In the genomic region with DNA sequence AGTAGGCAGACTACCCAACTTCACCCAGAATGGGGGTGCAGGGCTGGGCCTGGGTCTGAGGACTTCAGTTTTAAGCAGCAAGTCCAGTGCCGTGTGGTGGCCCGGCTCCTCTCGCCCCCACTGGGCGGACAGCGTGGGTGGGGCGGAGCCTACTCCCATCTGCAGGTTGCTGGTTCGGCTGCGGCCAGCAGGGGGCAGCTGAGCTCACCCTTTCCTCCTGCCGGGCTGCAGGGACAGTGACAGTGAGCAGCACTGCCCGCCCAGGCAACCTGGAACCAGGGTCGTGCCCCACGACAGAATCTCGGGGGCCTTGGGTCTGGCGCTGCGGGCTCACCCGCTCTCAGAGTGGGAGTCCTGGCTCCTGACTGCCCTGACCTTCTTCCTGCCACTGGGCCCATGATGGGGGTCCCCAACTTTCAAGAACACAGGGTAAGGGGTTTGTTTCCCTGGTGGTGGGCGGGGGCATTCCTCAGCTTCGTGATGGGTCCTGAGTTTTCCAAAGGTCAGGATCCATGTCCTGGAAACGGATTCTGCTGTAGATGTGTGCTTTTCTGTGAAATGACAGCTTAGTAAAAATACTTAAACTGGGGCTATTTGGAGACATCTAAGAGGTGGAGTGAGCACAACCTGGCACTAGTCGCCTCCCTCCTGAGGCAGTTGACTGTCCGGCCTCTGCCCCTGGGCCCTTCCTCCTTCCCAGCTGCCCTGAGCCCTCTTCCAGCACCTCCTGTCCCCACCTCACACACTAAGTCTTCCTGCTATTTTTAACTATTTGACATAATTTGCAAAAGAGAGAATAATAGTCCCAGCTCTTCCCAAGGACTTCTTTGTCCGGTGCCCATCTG, we compare ENCODE assay signal across 8 cellular contexts. TPM values are rescaled to one million over a fixed set of nuclear protein-coding genes. Genes with fewer than 3 reads are reported as not detected.
DNase-seq lines count a peak whose midpoint lies in the region; ATAC-seq, FAIRE-seq and TF ChIP-seq lines count a peak whose summit lies in the region.

No MANE protein-coding gene starts in this region.

- no peaks in the 10 kb centered on the region for H3K9me3 ChIP-seq in astrocyte (ENCODE audit: insufficient read depth, low read depth, low read length)
- H3K9me3 ChIP-seq in hepatocyte (ENCODE audit: low read depth), result no peaks in the 10 kb centered on the region
- H3K9me3 ChIP-seq in sigmoid colon, result no peaks in the 10 kb centered on the region

- H3K9me3 Mint-ChIP-seq in astrocyte (ENCODE audit: unreplicated experiment), result no peaks in the 10 kb centered on the region

- H3K4me3 Mint-ChIP-seq in astrocyte (ENCODE audit: unreplicated experiment), result peak overlapping the region; percentile 70

- H3K4me2 ChIP-seq in astrocyte (ENCODE audit: low read length), result peak overlapping the region; percentile 94
- peak overlapping the region; percentile 91 for H3K4me2 ChIP-seq in hepatocyte

- intact Hi-C loops in sigmoid colon (cut with DNase I), result loop anchor here (1.0 kb wide), 3 partner anchors 33 to 94 kb away; no protein-coding TSS in a partner anchor

- WGBS in hepatocyte (ENCODE audit: low lambda C conversion rate, missing lambda C conversion rate), result 15% methylated on average over 22 of the region's 22 CpGs
- WGBS in sigmoid colon, 2 donors, result 4 to 6% methylated on average over 22 of the region's 22 CpGs

- H4K20me1 ChIP-seq in astrocyte (ENCODE audit: insufficient read depth, low read length), result no peaks in the 10 kb centered on the region
- H4K20me1 ChIP-seq in hepatocyte (ENCODE audit: insufficient read depth, poor library complexity, severe bottlenecking), result no peaks in the 10 kb centered on the region

- peak in 1 of 2 donors; percentile 14 for TF ChIP-seq POLR2A in sigmoid colon (IDR thresholded peaks at IDR 0.05)

- H3K27me3 ChIP-seq in astrocyte (ENCODE audit: insufficient read depth, low read length) (no peaks in the 10 kb centered on the region), hepatocyte (no peaks in the 10 kb centered on the region), sigmoid colon (no peaks in the 10 kb centered on the region)

- H3K27ac Mint-ChIP-seq in astrocyte (ENCODE audit: unreplicated experiment), result peak overlapping the region; percentile 91

- H2AFZ ChIP-seq in astrocyte (ENCODE audit: low read depth, low read length) (peak overlapping the region; percentile 18), hepatocyte (peak overlapping the region; percentile 49)

- no peak overlapping the region for H3K27ac ChIP-seq in astrocyte (ENCODE audit: low read depth, low read length)
- H3K27ac ChIP-seq in hepatocyte, result peak overlapping the region; percentile 100
- peak overlapping the region; percentile 97 to 100 (median 100) for H3K27ac ChIP-seq in sigmoid colon

- ATAC-seq in GM21576 (IDR thresholded peaks at IDR 0.05; ENCODE audit: unreplicated experiment) (peak; percentile 32), GM19455 (IDR thresholded peaks at IDR 0.05; ENCODE audit: unreplicated experiment) (no peak)

- no peaks in the 10 kb centered on the region for H3K9me2 ChIP-seq in hepatocyte (replicated peaks; ENCODE audit: insufficient read depth)

- no peaks in the 10 kb centered on the region for H3K27me3 Mint-ChIP-seq in astrocyte (ENCODE audit: low read depth, unreplicated experiment)

- H3K36me3 ChIP-seq in astrocyte (ENCODE audit: insufficient read depth, low read length), result peaks cover 2% of the 10 kb centered on the region
- no peaks in the 10 kb centered on the region for H3K36me3 ChIP-seq in hepatocyte (replicated peaks; ENCODE audit: insufficient read depth, low read depth)
- peaks cover 0 to 11% (median 6%) of the 10 kb centered on the region in 4 donors for H3K36me3 ChIP-seq in sigmoid colon

- H3K4me1 Mint-ChIP-seq in astrocyte (ENCODE audit: low read depth, unreplicated experiment), result peaks cover 53% of the 10 kb centered on the region

- TF ChIP-seq CTCF in astrocyte (IDR thresholded peaks at IDR 0.05; ENCODE audit: insufficient read depth, low read depth, low read length) (peak; percentile 71), hepatocyte (IDR thresholded peaks at IDR 0.05; ENCODE audit: poor library complexity) (peak; percentile 97), sigmoid colon (IDR thresholded peaks at IDR 0.05) (peak in 3 of 4 experiments; percentile 98 to 100 (median 99))

- DNase-seq in COLO829 (ENCODE audit: low spot score) (peak; percentile 82), NCI-H1092 treated with DMSO at 0.1 percent for 48 hours (lab: John Stamatoyannopoulos, UW) (peak; percentile 80), T-helper 9 cell (peak; percentile 92), astrocyte (ENCODE audit: low read depth) (peak; percentile 29), hepatocyte (ENCODE audit: low spot score) (peak; percentile 93), sigmoid colon (peak; percentile 97)

- no peak for FAIRE-seq in astrocyte (lab: Jason Lieb, UNC)

- no peaks in the 10 kb centered on the region for H3K36me3 Mint-ChIP-seq in astrocyte (ENCODE audit: low read depth, unreplicated experiment)

- peak overlapping the region; percentile 96 for H3K9ac ChIP-seq in astrocyte (ENCODE audit: low read length)

- H3K79me2 ChIP-seq in astrocyte (ENCODE audit: insufficient read depth, low read length) (peaks cover 58% of the 10 kb centered on the region), hepatocyte (peaks cover 43% of the 10 kb centered on the region)

- H3K4me1 ChIP-seq in astrocyte (ENCODE audit: insufficient read depth, low read length), result peaks cover 58% of the 10 kb centered on the region
- H3K4me1 ChIP-seq in hepatocyte (ENCODE audit: insufficient read depth), result peaks cover 46% of the 10 kb centered on the region
- peaks cover 0 to 59% (median 58%) of the 10 kb centered on the region in 4 donors for H3K4me1 ChIP-seq in sigmoid colon

- H3K4me3 ChIP-seq in astrocyte (ENCODE audit: insufficient read depth, low read depth, low read length) (no peak overlapping the region), hepatocyte (no peak overlapping the region), sigmoid colon (peak overlapping the region; percentile 12 to 88 (median 52))

- no peak for TF ChIP-seq EP300 in sigmoid colon (IDR thresholded peaks at IDR 0.05)

RNA-seq across cellular contexts. Expression of gene NEAT1, which starts 6.0 kb away (rescaled TPM):
- total RNA-seq in astrocyte (202 and 317 TPM in 2 replicates), hepatocyte (104 and 130 TPM in 2 replicates), sigmoid colon (100 to 1,000 TPM; 142 to 573 (median 268) TPM)
- polyA plus RNA-seq in hepatocyte (168 and 209 TPM in 2 replicates), sigmoid colon (100 to 1,000 TPM in 1 of 3 donors, 10 to 100 TPM in 2; 26.8 to 587 (median 78.7) TPM)

RNA-seq across cellular contexts. Expression of gene FRMD8, which starts 30.1 kb away (rescaled TPM):
- total RNA-seq in astrocyte (61.2 and 76.3 TPM in 2 replicates), hepatocyte (20.8 and 25.7 TPM in 2 replicates), sigmoid colon (10 to 100 TPM; 10.7 to 27.5 (median 15.6) TPM)
- polyA plus RNA-seq in hepatocyte (22.2 and 31.0 TPM in 2 replicates), sigmoid colon (10 to 100 TPM; 21.6 to 29.0 (median 25.2) TPM)

RNA-seq across cellular contexts. Expression of gene SLC25A45, which starts 34.1 kb away (rescaled TPM):
- 1.9 and 2.6 TPM in 2 replicates for total RNA-seq in astrocyte
- 4.9 and 8.8 TPM in 2 replicates for total RNA-seq in hepatocyte
- polyA plus RNA-seq in hepatocyte, result 13.9 and 20.3 TPM in 2 replicates
- 1 to 10 TPM; 2.5 to 8.9 (median 6.0) TPM for total RNA-seq in sigmoid colon
- 10 to 100 TPM in 1 of 3 donors, 1 to 10 TPM in 2; 1.2 to 12.8 (median 2.5) TPM for polyA plus RNA-seq in sigmoid colon

Comparison
In these comparisons a context has a peak if more than half of its experiments do, and no peak if none do; other contexts are left out.
1. DNase-seq: peak in every context shown above with its lines; median percentile 97 in sigmoid colon; 93 in hepatocyte; 92 in T-helper 9 cell; 82 in COLO829; 80 in NCI-H1092 treated with DMSO at 0.1 percent for 48 hours; 29 in astrocyte.
2. H3K4me3 ChIP-seq: peak in sigmoid colon (4 of 4); none in astrocyte (single experiment) and hepatocyte (single experiment).
3. Peak in every context shown above with its lines, with median percentiles within 50 percentile points of each other: CTCF ChIP-seq.